19 cellular contexts compared by ENCODE assay signal in the genomic region with DNA sequence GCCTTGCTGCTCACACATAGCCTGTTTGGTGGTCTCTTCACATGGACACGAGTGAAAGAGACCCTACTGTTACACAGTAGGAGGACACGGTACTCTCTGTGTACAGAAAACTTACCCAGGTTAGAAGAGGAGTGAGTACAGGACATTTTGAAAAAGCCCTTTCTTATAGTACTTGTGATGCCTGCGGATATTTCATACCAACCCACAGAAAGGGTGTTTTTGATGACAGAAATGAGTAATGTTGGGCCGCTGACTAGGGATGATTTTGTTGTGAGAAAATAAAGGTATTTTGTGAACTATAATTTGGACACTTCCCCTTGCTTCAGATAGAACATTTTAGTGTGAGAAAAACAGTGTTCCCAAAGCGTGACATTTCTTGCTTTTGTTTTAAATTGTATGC.
"Had no signal": no experiment of that assay in that cellular context is flagged by ENCODE, and none has a peak within 500 bp of the region (broad histone marks: within the 10 kb centered on the region; RNA-seq: fewer than 3 reads in every experiment).

No MANE protein-coding gene starts in this region.

- ATAC-seq: heart right ventricle, left colon, sciatic nerve, T-cell had no signal

- DNase-seq: activated CD4-positive, alpha-beta T cell treated with anti-CD3 and anti-CD28 coated beads, Interleukin-2, amount 50 U/mL, for 1 hour; activated CD4-positive, CD25-positive, alpha-beta regulatory T cell treated with anti-CD3 and anti-CD28 coated beads, Interleukin-2, amount 50 U/mL, for 72 hours; activated effector memory CD4-positive, alpha-beta T cell treated with Interleukin-2 at 50 U/mL for 16 hours; activated naive CD4-positive, alpha-beta T cell treated with anti-CD3 and anti-CD28 coated beads, Interleukin-2, amount 50 U/mL, for 16 hours; amniotic stem cell; cortex of kidney; foreskin fibroblast; heart right ventricle; left colon; occipital lobe; stimulated activated CD4-positive, alpha-beta T cell treated with anti-CD3 and anti-CD28 coated beads, Interleukin-15, amount 100 ng/mL, for 24 hours; stimulated activated naive CD4-positive, alpha-beta T cell; T-cell; testis had no signal

- H3K9me3 Mint-ChIP-seq: memory B cell; T-cell; T-helper 2 cell treated with Interferon-gamma antibody and Interleukin-4, amounts not matched to agents 5 μg/mL and 100 μg/mL, for 36 hours had no signal

- H3K27ac Mint-ChIP-seq: memory B cell had no signal

- H3K27me3 ChIP-seq: heart right ventricle, testis had no signal

- H3K4me3 ChIP-seq: heart right ventricle, smooth muscle cell, testis had no signal

- H3K4me3 Mint-ChIP-seq: memory B cell; T-cell; T-helper 2 cell treated with Interferon-gamma antibody and Interleukin-4, amounts not matched to agents 5 μg/mL and 100 μg/mL, for 36 hours had no signal

- H3K27ac ChIP-seq: heart right ventricle, testis, VCaP had no signal

- H3K27me3 Mint-ChIP-seq: memory B cell, T-cell had no signal
